In genomic region chr6:90160013-90160412, GRCh38 we compare ENCODE assay signal across 17 cellular contexts.
DNase-seq lines count a peak whose midpoint lies in the region; ATAC-seq and TF ChIP-seq lines count a peak whose summit lies in the region.
"Had no signal": no experiment of that assay in that cellular context is flagged by ENCODE, and none has a peak within 500 bp of the region (broad histone marks: within the 10 kb centered on the region; RNA-seq: fewer than 3 reads in every experiment).

No MANE protein-coding gene starts in this region.

- H3K9me3 ChIP-seq in aorta (ENCODE audit: control insufficient read depth, low read length): no peaks in the 10 kb centered on the region
- H3K9me3 ChIP-seq: BE2C, colonic mucosa, lower lobe of right lung, pancreas had no signal

- peaks cover 78% of the 10 kb centered on the region for H3K4me1 Mint-ChIP-seq in activated B cell treated with CpG ODN at 0.5 μM for 24 hours

- H3K4me3 ChIP-seq in aorta (ENCODE audit: low read length in 2 of 2): no peak overlapping the region
- H3K4me3 ChIP-seq: colonic mucosa, lower lobe of right lung, pancreas had no signal

- H3K27ac Mint-ChIP-seq in activated B cell treated with CpG ODN at 0.5 μM for 24 hours: peak overlapping the region; percentile 64

- peaks cover 32% of the 10 kb centered on the region for H3K36me3 Mint-ChIP-seq in activated B cell treated with CpG ODN at 0.5 μM for 24 hours (ENCODE audit: low read depth)

- CTCF ChIA-PET in activated B cell treated with CpG ODN at 0.5 μM for 24 hours (lab: Charles Lee) (no interaction called here), HEK293T (lab: Yijun Ruan, JAX) (interaction anchor here (1.0 kb wide), 1 partner anchor 219 kb away, joined by 5 read pairs; no protein-coding TSS in a partner anchor)

- peak overlapping the region; percentile 64 to 93 for H3K27ac ChIP-seq in aorta (ENCODE audit: low read depth in 1 of 2, low read length in 2 of 2)
- H3K27ac ChIP-seq: colonic mucosa, lower lobe of right lung, pancreas had no signal

- POLR2A ChIA-PET in activated B cell treated with CpG ODN at 0.5 μM for 24 hours (lab: Charles Lee) (interaction anchor here (0.6 to 1.5 kb wide), 5 partner anchors 9 to 57 kb away, joined by 3 to 6 read pairs (median 4); no protein-coding TSS in a partner anchor), HEK293T (lab: Yijun Ruan, JAX) (no interaction called here)

- no peaks in the 10 kb centered on the region for H3K36me3 ChIP-seq in aorta (ENCODE audit: control insufficient read depth in 1 of 2, insufficient read depth in 2 of 2, low read length in 1 of 2)
- H3K36me3 ChIP-seq: BE2C, colonic mucosa, lower lobe of right lung, pancreas had no signal

- no peak for DNase-seq in left cardiac atrium
- DNase-seq in Right ventricle myocardium inferior (ENCODE audit: missing footprints): no peak
- no peak for DNase-seq in activated B cell treated with CpG ODN at 0.5 μM for 24 hours
- peak; percentile 58 for DNase-seq in medulla oblongata (ENCODE audit: extremely low spot score)
- DNase-seq in aorta: no peak
- DNase-seq in stimulated activated CD4-positive, alpha-beta T cell treated with anti-CD3 and anti-CD28 coated beads, Interleukin-2, amount 100 ng/mL, for 24 hours: no peak
- DNase-seq in HEK293T (ENCODE audit: extremely low spot score): no peak
- DNase-seq: activated naive CD4-positive, alpha-beta T cell treated with anti-CD3 and anti-CD28 coated beads, Interleukin-2, amount 50 U/mL, for 16 hours; BE2C; colonic mucosa; H9; lower lobe of right lung; pancreas; stimulated activated CD8-positive, alpha-beta memory T cell treated with anti-CD3 and anti-CD28 coated beads, Interleukin-4, amount 100 ng/mL, for 48 hours; T-helper 9 cell had no signal

- intact Hi-C loops in left cardiac atrium (cut with DNase I): no loop called here
- intact Hi-C loops in Right ventricle myocardium inferior (cut with DNase I): no loop called here
- intact Hi-C loops in activated B cell treated with CpG ODN at 0.5 μM for 24 hours (cut with micrococcal nuclease): loop anchor here (1.0 kb wide), 1 partner anchor 9 kb away; no protein-coding TSS in a partner anchor
- intact Hi-C loops in aorta (cut with DNase I): no loop called here

- ATAC-seq in left cardiac atrium (peak; percentile 12 to 17), Right ventricle myocardium inferior (no peak), activated B cell treated with CpG ODN at 0.5 μM for 24 hours (ENCODE audit: low read depth) (peak; percentile 34), aorta (ENCODE audit: low FRiP score) (peak; percentile 29), HG02938 (IDR thresholded peaks at IDR 0.05; ENCODE audit: unreplicated experiment) (no peak)
- ATAC-seq: esophagus mucosa, lower lobe of right lung, pancreas had no signal

- no peak for TF ChIP-seq CTCF in activated B cell treated with CpG ODN at 0.5 μM for 24 hours (IDR thresholded peaks at IDR 0.05)

- 8 to 9% methylated on average over 3 of the region's 3 CpGs for WGBS in aorta, 2 donors

- peaks cover 1 to 7% of the 10 kb centered on the region in 2 donors for H3K4me1 ChIP-seq in aorta (ENCODE audit: control insufficient read depth in 1 of 2, insufficient read depth in 2 of 2, low read length in 2 of 2)
- H3K4me1 ChIP-seq: colonic mucosa, pancreas had no signal

- no peaks in the 10 kb centered on the region for H3K9me3 Mint-ChIP-seq in activated B cell treated with CpG ODN at 0.5 μM for 24 hours
- H3K9me3 Mint-ChIP-seq: H9 had no signal

- H3K27me3 Mint-ChIP-seq in activated B cell treated with CpG ODN at 0.5 μM for 24 hours: no peaks in the 10 kb centered on the region

- H3K27me3 ChIP-seq in aorta (ENCODE audit: control insufficient read depth in 1 of 2, insufficient read depth in 2 of 2, low read length in 1 of 2): no peaks in the 10 kb centered on the region
- H3K27me3 ChIP-seq: BE2C, colonic mucosa, pancreas had no signal

- peak overlapping the region; percentile 13 for H3K4me3 Mint-ChIP-seq in activated B cell treated with CpG ODN at 0.5 μM for 24 hours
- H3K4me3 Mint-ChIP-seq: H9 had no signal

TF ChIP-seq in HEK293T, 16 proteins besides CTCF, POLR2A, EP300 and RAD21:
- TF ChIP-seq NFRKB (IDR thresholded peaks at IDR 0.05) (no peak), TARDBP (IDR thresholded peaks at IDR 0.05) (no peak), FOXA1 (IDR thresholded peaks at IDR 0.05) (no peak), ZNF384 (IDR thresholded peaks at IDR 0.05) (no peak), BHLHE40 (IDR thresholded peaks at IDR 0.05; ENCODE audit: borderline replicate concordance) (no peak), ARNT (IDR thresholded peaks at IDR 0.05) (no peak), LEF1 (IDR thresholded peaks at IDR 0.05; ENCODE audit: borderline replicate concordance) (no peak), SP1 (IDR thresholded peaks at IDR 0.05) (no peak)
TF ChIP-seq in HEK293T: peak in this region for 0.

Comparison
In these comparisons a context has a peak if more than half of its experiments do, and no peak if none do; other contexts are left out.
1. ATAC-seq: peak in left cardiac atrium (2 of 2), activated B cell treated with CpG ODN at 0.5 μM for 24 hours (single experiment) and aorta (single experiment); none in Right ventricle myocardium inferior (single experiment) and HG02938 (single experiment).